ENCODE assay signal across 9 cellular contexts in the genomic region with DNA sequence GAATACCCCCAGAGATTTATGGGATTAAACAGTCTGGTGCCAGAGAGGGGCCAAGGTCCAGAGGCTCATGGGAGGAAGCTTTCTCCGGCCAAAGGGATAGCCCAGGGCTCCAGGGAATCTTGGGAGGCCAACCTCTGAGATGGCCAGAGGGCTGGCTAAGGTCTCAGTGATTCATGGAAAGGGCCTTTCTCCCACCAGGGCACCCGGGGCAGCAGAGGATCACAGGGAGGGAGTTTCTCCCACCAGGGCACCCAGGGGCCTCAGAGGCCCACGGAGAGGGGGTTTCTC. TPM values are rescaled to one million over a fixed set of nuclear protein-coding genes. Genes with fewer than 3 reads are reported as not detected.
A peak's percentile ranks its signal among the peaks of the same experiment; 100 is the strongest.
DNase-seq lines count a peak whose midpoint lies in the region; ATAC-seq, FAIRE-seq and TF ChIP-seq lines count a peak whose summit lies in the region.
"Had no signal": no experiment of that assay in that cellular context is flagged by ENCODE, and none has a peak within 500 bp of the region (broad histone marks: within the 10 kb centered on the region; RNA-seq: fewer than 3 reads in every experiment).

No MANE protein-coding gene starts in this region.

- H3K27me3 ChIP-seq in IMR-90 (ENCODE audit: control insufficient read depth, insufficient read depth, low read length): no peaks in the 10 kb centered on the region
- H3K27me3 ChIP-seq in fibroblast of lung (ENCODE audit: control insufficient read depth, insufficient read depth, low read length): no peaks in the 10 kb centered on the region
- H3K27me3 ChIP-seq in osteoblast (ENCODE audit: insufficient read depth, low read length): no peaks in the 10 kb centered on the region

- H3K14ac ChIP-seq in IMR-90 (replicated peaks; ENCODE audit: low read depth, low read length): no peak overlapping the region

- FAIRE-seq in A549 (lab: Jason Lieb, UNC): no peak
- no peak for FAIRE-seq in urothelium cell line (lab: Jason Lieb, UNC)

- TF ChIP-seq POLR2A in A549 (IDR thresholded peaks at IDR 0.05; ENCODE audit: low read length) (no peak), IMR-90 (IDR thresholded peaks at IDR 0.05; ENCODE audit: low read depth, low read length) (no peak)

- no peak overlapping the region for H2BK20ac ChIP-seq in IMR-90 (ENCODE audit: low read depth, low read length)

- TF ChIP-seq CTCF in A549 (IDR thresholded peaks at IDR 0.05) (no peak), IMR-90 (conservative IDR thresholded peaks at IDR 0.05; ENCODE audit: low read depth, low read length) (no peak), fibroblast of lung (conservative IDR thresholded peaks at IDR 0.05 in 1 of 2, IDR thresholded peaks at IDR 0.05 in 1 of 2; ENCODE audit: low read depth in 1 of 2, low read length in 2 of 2) (no peak), osteoblast (IDR thresholded peaks at IDR 0.05; ENCODE audit: extremely low read depth, low read depth, low read length) (no peak)

- no peaks in the 10 kb centered on the region for H3K79me2 ChIP-seq in fibroblast of lung (ENCODE audit: control insufficient read depth, insufficient read depth, low read length)
- H3K79me2 ChIP-seq in osteoblast (ENCODE audit: insufficient read depth, low read length): no peaks in the 10 kb centered on the region

- CTCF ChIA-PET in A549 (lab: Yijun Ruan, JAX) (interaction anchor here (0.5 to 17.2 kb wide), 39 partner anchors 11 to 594 kb away, joined by 3 to 927 read pairs (median 5); partner anchors contain the start of genes BCAT2, CA11, FTL and GYS1), IMR-90 (lab: Yijun Ruan, JAX) (interaction anchor here (0.6 to 2.3 kb wide), 13 partner anchors 10 to 197 kb away, joined by 3 to 14 read pairs (median 4); partner anchors contain the start of genes GYS1, HSD17B14 and RUVBL2)

- DNase-seq in A549 (ENCODE audit: low read depth in 1 of 2, low spot score in 1 of 2) (no peak), IMR-90 (no peak), fibroblast of lung (ENCODE audit: low read depth in 2 of 2) (no peak), osteoblast (ENCODE audit: insufficient read length, low spot score, missing footprints) (peak; percentile 87), urothelium cell line (ENCODE audit: low spot score) (no peak), SHP77 treated with DMSO at 0.1 percent for 48 hours (lab: John Stamatoyannopoulos, UW) (no peak)

- TF ChIP-seq RAD21 in A549 (conservative IDR thresholded peaks at IDR 0.05 in 1 of 2, IDR thresholded peaks at IDR 0.05 in 1 of 2) (no peak), IMR-90 (IDR thresholded peaks at IDR 0.05; ENCODE audit: low read length) (no peak)

- no peak overlapping the region for H2AK5ac ChIP-seq in IMR-90 (ENCODE audit: low read depth, low read length)

- H2BK120ac ChIP-seq in IMR-90 (ENCODE audit: low read depth, low read length): no peak overlapping the region

- no peak overlapping the region for H3K4ac ChIP-seq in IMR-90 (ENCODE audit: low read depth, low read length)

- dilution Hi-C loops in IMR-90 (cut with HindIII; ENCODE audit: low sequenced_read_pairs, unreplicated experiment): no loop called here

- H3K9ac ChIP-seq in IMR-90 (ENCODE audit: low read depth, low read length) (no peak overlapping the region), fibroblast of lung (ENCODE audit: insufficient read depth, low read length) (no peak overlapping the region)

- no TSS peak for BruUV-seq in IMR-90 (replicated peaks; lab: Mats Ljungman, UMichigan)

- H3K56ac ChIP-seq in IMR-90 (ENCODE audit: extremely low read depth, insufficient read depth, low read length): no peak overlapping the region

- no peak overlapping the region for H4K91ac ChIP-seq in IMR-90 (ENCODE audit: insufficient read depth, low read depth, low read length)

- no peak overlapping the region for H3K23ac ChIP-seq in IMR-90 (ENCODE audit: low read depth, low read length)

- POLR2A ChIA-PET in A549 (lab: Yijun Ruan, JAX): interaction anchor here (0.5 to 2.7 kb wide), 10 partner anchors 11 to 993 kb away, joined by 3 to 18 read pairs (median 7); partner anchors contain the start of genes BCAT2 and HSD17B14
- POLR2A ChIA-PET in IMR-90 (lab: Charles Lee; ENCODE audit: unreplicated experiment): no interaction called here

- no peaks in the 10 kb centered on the region for H3K9me1 ChIP-seq in IMR-90 (ENCODE audit: insufficient read depth, low read length)

- no peak overlapping the region for H2BK5ac ChIP-seq in IMR-90 (ENCODE audit: low read depth, low read length, poor library complexity, severe bottlenecking)

- peak overlapping the region; percentile 98 for H2AFZ ChIP-seq in IMR-90 (replicated peaks; ENCODE audit: low read length, poor library complexity)
- H2AFZ ChIP-seq in fibroblast of lung (ENCODE audit: low read length): no peak overlapping the region
- H2AFZ ChIP-seq in osteoblast (ENCODE audit: low read length): peak overlapping the region; percentile 88

- H3K4me2 ChIP-seq in A549: no peak overlapping the region
- H3K4me2 ChIP-seq in IMR-90 (ENCODE audit: low read depth, low read length): no peak overlapping the region
- no peak overlapping the region for H3K4me2 ChIP-seq in fibroblast of lung (ENCODE audit: extremely low read depth, insufficient read depth, low read length)
- H3K4me2 ChIP-seq in osteoblast (ENCODE audit: insufficient read depth, low read length): peak overlapping the region; percentile 85

- peak overlapping the region; percentile 0 to 87; a peak in 2 of 4 replicates for H4K8ac ChIP-seq in IMR-90 (ENCODE audit: low read depth in 2 of 2, low read length in 2 of 2)

- no peak overlapping the region for H3K18ac ChIP-seq in IMR-90 (ENCODE audit: low read depth, low read length)

- ATAC-seq in A549: peak; percentile 16 to 17
- peak; percentile 2; the same call in 1 of the 2 replicates for ATAC-seq in IMR-90 (ENCODE audit: low read depth)
- no peak for ATAC-seq in GM19035 (IDR thresholded peaks at IDR 0.05; ENCODE audit: unreplicated experiment)
- no peak for ATAC-seq in HG03354 (IDR thresholded peaks at IDR 0.05; ENCODE audit: poor library complexity, severe bottlenecking, unreplicated experiment)

- H4K20me1 ChIP-seq in IMR-90 (ENCODE audit: insufficient read depth, low read length): 0 out of 2 replicates have a peak, but pooled peaks cover 2% of the 10 kb centered on the region
- H4K20me1 ChIP-seq in fibroblast of lung (ENCODE audit: control insufficient read depth, extremely low read depth, insufficient read depth, low read length): no peaks in the 10 kb centered on the region
- H4K20me1 ChIP-seq in osteoblast (ENCODE audit: insufficient read depth, low read length): no peaks in the 10 kb centered on the region

- in situ Hi-C loops in IMR-90 (cut with MboI; ENCODE audit: low sequenced_read_pairs): no loop called here

- intact Hi-C loops in IMR-90 (cut with micrococcal nuclease): loop anchor here (1.0 to 2.0 kb wide), 3 partner anchors 41 to 175 kb away; partner anchors contain the start of gene HSD17B14

- WGBS in A549 (ENCODE audit: missing lambda C conversion rate): 81% methylated on average over 3 of the region's 3 CpGs
- WGBS in IMR-90 (ENCODE audit: extremely low coverage in 2 of 2, insufficient read length in 1 of 2), 2 experiments: no CpG with 5 or more reads among the region's 3 CpGs

- H3K4me1 ChIP-seq in A549 (peaks cover 5% of the 10 kb centered on the region; the same call in 2 of the 3 replicates), IMR-90 (ENCODE audit: control insufficient read depth, insufficient read depth, low read length) (peaks cover 10% of the 10 kb centered on the region), fibroblast of lung (ENCODE audit: control insufficient read depth, extremely low read depth, insufficient read depth, low read length) (peaks cover 3% of the 10 kb centered on the region), osteoblast (ENCODE audit: insufficient read depth, low read length) (peaks cover 14% of the 10 kb centered on the region)

- H3K27ac ChIP-seq in A549 (peak overlapping the region in 1 of 2 experiments; percentile 36; a peak in 3 of 6 replicates), IMR-90 (ENCODE audit: insufficient read depth, low read length) (no peak overlapping the region), fibroblast of lung (ENCODE audit: insufficient read depth, low read length) (peak overlapping the region; percentile 9), osteoblast (ENCODE audit: low read depth, low read length) (peak overlapping the region; percentile 68)
- H3K27ac ChIP-seq: HL-60 had no signal

- peak overlapping the region; percentile 89 for H2AK9ac ChIP-seq in IMR-90 (replicated peaks; ENCODE audit: low read depth, low read length, poor library complexity)

- H3K36me3 ChIP-seq in IMR-90 (ENCODE audit: control insufficient read depth, insufficient read depth, low read length) (no peaks in the 10 kb centered on the region), fibroblast of lung (ENCODE audit: control insufficient read depth, insufficient read depth, low read length) (peaks cover 1% of the 10 kb centered on the region), osteoblast (ENCODE audit: insufficient read depth, low read length) (no peaks in the 10 kb centered on the region)

- H3K4me3 ChIP-seq in A549 (no peak overlapping the region), IMR-90 (ENCODE audit: insufficient read depth, low read depth, low read length) (no peak overlapping the region), fibroblast of lung (replicated peaks in 1 of 4; ENCODE audit: control extremely low read depth in 1 of 4, insufficient read depth in 1 of 4, low read depth in 3 of 4, low read length in 4 of 4) (no peak overlapping the region), osteoblast (ENCODE audit: insufficient read depth, low read length) (no peak overlapping the region)

- no peaks in the 10 kb centered on the region for H3K79me1 ChIP-seq in IMR-90 (ENCODE audit: low read depth in 1 of 2, low read length in 2 of 2)

- no peak overlapping the region for H2BK15ac ChIP-seq in IMR-90 (ENCODE audit: low read depth, low read length)

- TF ChIP-seq EP300 in A549 (IDR thresholded peaks at IDR 0.05): no peak

- H4K5ac ChIP-seq in IMR-90 (ENCODE audit: low read depth, low read length): no peak overlapping the region; the same call in 1 of the 2 replicates

- H3K9me3 ChIP-seq in A549: no peaks in the 10 kb centered on the region
- H3K9me3 ChIP-seq in IMR-90 (ENCODE audit: control insufficient read depth, insufficient read depth, low read length): no peaks in the 10 kb centered on the region
- H3K9me3 ChIP-seq in fibroblast of lung (ENCODE audit: control insufficient read depth, insufficient read depth, low read depth, low read length): no peaks in the 10 kb centered on the region
- H3K9me3 ChIP-seq in osteoblast (ENCODE audit: low read depth, low read length): no peaks in the 10 kb centered on the region

RNA-seq across cellular contexts. Expression of gene BCAT2, which starts 15.0 kb away (rescaled TPM):
- polyA plus RNA-seq in A549 (2011; rRNA removed) (30.4 and 31.9 TPM in 2 replicates), A549 (2017; fragmentation: RNase III; extraction: RNeasy Plus Mini Kit Qiagen cat#74134 plus additional on column Dnase treatment) (46.4 to 47.9 TPM (median 47.2 TPM) in 3 replicates), IMR-90 (2012; rRNA removed) (42.2 and 45.3 TPM in 2 replicates), fibroblast of lung (22.8 and 23.2 TPM in 2 replicates)
- 93.7 and 119 TPM in 2 replicates for polyA plus RNA-seq in A549 (2012; cell fraction: cytosol; rRNA removed)
- 166 and 195 TPM in 2 replicates for polyA plus RNA-seq in A549 (2012; cell fraction: nucleus; rRNA removed)
- polyA minus RNA-seq in A549 (2011; rRNA and poly(A)+ RNA removed): 35.4 and 36.8 TPM in 2 replicates
- total RNA-seq in IMR-90 (2012; rRNA removed) (20.1 and 21.7 TPM in 2 replicates), fibroblast of lung (22.1 and 33.9 TPM in 2 replicates), osteoblast (29.7 and 30.1 TPM in 2 replicates)
- polyA plus RNA-seq in IMR-90 (2012; cell fraction: cytosol; rRNA removed): 28.9 and 55.2 TPM in 2 replicates
- 35.9 and 75.7 TPM in 2 replicates for polyA plus RNA-seq in IMR-90 (2012; cell fraction: nucleus; rRNA removed; ENCODE audit: low replicate concordance)
- polyA plus RNA-seq in fibroblast of lung (2012): 34.6 and 42.3 TPM in 2 replicates
- polyA minus RNA-seq in fibroblast of lung (ENCODE audit: low replicate concordance): 24.7 and 38.1 TPM in 2 replicates

RNA-seq across cellular contexts. Expression of gene FGF21, which starts 40.5 kb away (rescaled TPM):
- 0.06 TPM in 1 of 2 replicates, not detected in the other for polyA plus RNA-seq in A549 (2011; rRNA removed)
- polyA plus RNA-seq in A549 (2012; cell fraction: cytosol; rRNA removed): not detected in 2 replicates
- polyA plus RNA-seq in A549 (2012; cell fraction: nucleus; rRNA removed): 0.16 TPM in 1 of 2 replicates, not detected in the other
- not detected in 3 replicates for polyA plus RNA-seq in A549 (2017; fragmentation: RNase III; extraction: RNeasy Plus Mini Kit Qiagen cat#74134 plus additional on column Dnase treatment)
- not detected in 2 replicates for polyA minus RNA-seq in A549 (2011; rRNA and poly(A)+ RNA removed)
- total RNA-seq in IMR-90 (2012; rRNA removed): not detected in 2 replicates
- not detected in 2 replicates for polyA plus RNA-seq in IMR-90 (2012; rRNA removed)
- not detected in 2 replicates for polyA plus RNA-seq in IMR-90 (2012; cell fraction: cytosol; rRNA removed)
- polyA plus RNA-seq in IMR-90 (2012; cell fraction: nucleus; rRNA removed; ENCODE audit: low replicate concordance): not detected in 2 replicates
- total RNA-seq in fibroblast of lung: not detected in 2 replicates
- not detected in 2 replicates for polyA plus RNA-seq in fibroblast of lung
- polyA plus RNA-seq in fibroblast of lung (2012): not detected in 2 replicates
- not detected in 2 replicates for polyA minus RNA-seq in fibroblast of lung (ENCODE audit: low replicate concordance)
- total RNA-seq in osteoblast: not detected in 2 replicates

RNA-seq across cellular contexts. Expression of gene HSD17B14, which starts 40.5 kb away (rescaled TPM):
- polyA plus RNA-seq in A549 (2011; rRNA removed) (8.1 and 11.1 TPM in 2 replicates), A549 (2017; fragmentation: RNase III; extraction: RNeasy Plus Mini Kit Qiagen cat#74134 plus additional on column Dnase treatment) (10.6 to 20.9 TPM (median 19.5 TPM) in 3 replicates), IMR-90 (2012; rRNA removed) (4.5 and 5.6 TPM in 2 replicates), fibroblast of lung (2.7 and 4.5 TPM in 2 replicates)
- 13.6 and 15.8 TPM in 2 replicates for polyA plus RNA-seq in A549 (2012; cell fraction: cytosol; rRNA removed)
- polyA plus RNA-seq in A549 (2012; cell fraction: nucleus; rRNA removed): 19.8 and 22.5 TPM in 2 replicates
- polyA minus RNA-seq in A549 (2011; rRNA and poly(A)+ RNA removed): 5.8 TPM in 2 replicates
- total RNA-seq in IMR-90 (2012; rRNA removed) (0.54 and 0.56 TPM in 2 replicates), fibroblast of lung (7.7 and 11.1 TPM in 2 replicates), osteoblast (1.8 and 2.1 TPM in 2 replicates)
- polyA plus RNA-seq in IMR-90 (2012; cell fraction: cytosol; rRNA removed): 7.9 TPM in 2 replicates
- 14.0 and 14.9 TPM in 2 replicates for polyA plus RNA-seq in IMR-90 (2012; cell fraction: nucleus; rRNA removed; ENCODE audit: low replicate concordance)
- 3.8 and 7.8 TPM in 2 replicates for polyA plus RNA-seq in fibroblast of lung (2012)
- polyA minus RNA-seq in fibroblast of lung (ENCODE audit: low replicate concordance): 2.1 and 2.2 TPM in 2 replicates

RNA-seq across cellular contexts. Expression of gene FUT1, which starts 43.4 kb away (rescaled TPM):
- 1.4 and 1.5 TPM in 2 replicates for polyA plus RNA-seq in A549 (2011; rRNA removed)
- 0.17 and 0.21 TPM in 2 replicates for polyA plus RNA-seq in A549 (2012; cell fraction: cytosol; rRNA removed)
- polyA plus RNA-seq in A549 (2012; cell fraction: nucleus; rRNA removed): 0.20 and 0.55 TPM in 2 replicates
- 0.05 to 0.13 TPM (median 0.09 TPM) in 3 replicates for polyA plus RNA-seq in A549 (2017; fragmentation: RNase III; extraction: RNeasy Plus Mini Kit Qiagen cat#74134 plus additional on column Dnase treatment)
- 1.0 and 1.1 TPM in 2 replicates for polyA minus RNA-seq in A549 (2011; rRNA and poly(A)+ RNA removed)
- under 0.01 and 0.18 TPM in 2 replicates for total RNA-seq in IMR-90 (2012; rRNA removed)
- polyA plus RNA-seq in IMR-90 (2012; rRNA removed): 0.03 and 0.09 TPM in 2 replicates
- 0.01 and 0.12 TPM in 2 replicates for polyA plus RNA-seq in IMR-90 (2012; cell fraction: cytosol; rRNA removed)
- 0.02 and 0.04 TPM in 2 replicates for polyA plus RNA-seq in IMR-90 (2012; cell fraction: nucleus; rRNA removed; ENCODE audit: low replicate concordance)
- total RNA-seq in fibroblast of lung: under 0.01 and 0.17 TPM in 2 replicates
- polyA plus RNA-seq in fibroblast of lung: 0.02 and 0.06 TPM in 2 replicates
- polyA plus RNA-seq in fibroblast of lung (2012): 0.06 TPM in 1 of 2 replicates, not detected in the other
- 0.07 TPM in 1 of 2 replicates, not detected in the other for polyA minus RNA-seq in fibroblast of lung (ENCODE audit: low replicate concordance)
- under 0.01 TPM in 1 of 2 replicates, not detected in the other for total RNA-seq in osteoblast

RNA-seq across cellular contexts. Expression of gene IZUMO1, which starts 49.1 kb away (rescaled TPM):
- polyA plus RNA-seq in A549 (2011; rRNA removed): not detected in 2 replicates
- polyA plus RNA-seq in A549 (2012; cell fraction: cytosol; rRNA removed): not detected in 2 replicates
- polyA plus RNA-seq in A549 (2012; cell fraction: nucleus; rRNA removed): 0.04 TPM in 1 of 2 replicates, not detected in the other
- polyA plus RNA-seq in A549 (2017; fragmentation: RNase III; extraction: RNeasy Plus Mini Kit Qiagen cat#74134 plus additional on column Dnase treatment): not detected in 3 replicates
- not detected in 2 replicates for polyA minus RNA-seq in A549 (2011; rRNA and poly(A)+ RNA removed)
- not detected in 2 replicates for total RNA-seq in IMR-90 (2012; rRNA removed)
- polyA plus RNA-seq in IMR-90 (2012; rRNA removed): not detected in 2 replicates
- not detected in 2 replicates for polyA plus RNA-seq in IMR-90 (2012; cell fraction: cytosol; rRNA removed)
- polyA plus RNA-seq in IMR-90 (2012; cell fraction: nucleus; rRNA removed; ENCODE audit: low replicate concordance): 0.05 and 0.07 TPM in 2 replicates
- total RNA-seq in fibroblast of lung: not detected in 2 replicates
- not detected in 2 replicates for polyA plus RNA-seq in fibroblast of lung
- not detected in 2 replicates for polyA plus RNA-seq in fibroblast of lung (2012)
- not detected in 2 replicates for polyA minus RNA-seq in fibroblast of lung (ENCODE audit: low replicate concordance)
- total RNA-seq in osteoblast: not detected in 2 replicates

Comparison
In these comparisons a context has a peak if more than half of its experiments do, and no peak if none do; other contexts are left out.
1. ATAC-seq: peak in A549 (2 of 2) and IMR-90 (single experiment); none in GM19035 (single experiment) and HG03354 (single experiment).